Comparison of ENCODE assay signal across 8 cellular contexts in genomic region chr20:37384683-37385174, GRCh38. TPM values are rescaled to one million over a fixed set of nuclear protein-coding genes. Genes with fewer than 3 reads are reported as not detected.
A peak's percentile ranks its signal among the peaks of the same experiment; 100 is the strongest.
DNase-seq lines count a peak whose midpoint lies in the region; ATAC-seq and TF ChIP-seq lines count a peak whose summit lies in the region.

No MANE protein-coding gene starts in this region.

- H3K4me3 ChIP-seq in adipocyte (ENCODE audit: low read length) (peak overlapping the region; percentile 70), iPS-15b (ENCODE audit: low read depth, low read length) (peak overlapping the region; percentile 35), spleen (peak overlapping the region; percentile 13 to 71 (median 45))

- peak overlapping the region; percentile 82 for H3K27ac Mint-ChIP-seq in T-helper 17 cell

- peaks cover 9% of the 10 kb centered on the region for H3K4me1 ChIP-seq in adipocyte (ENCODE audit: control insufficient read depth, insufficient read depth, low read length)
- H3K4me1 ChIP-seq in iPS-15b (ENCODE audit: control insufficient read depth, insufficient read depth, low read length): no peaks in the 10 kb centered on the region
- peaks cover 6 to 57% (median 39%) of the 10 kb centered on the region in 6 donors for H3K4me1 ChIP-seq in spleen

- DNase-seq in T-helper 17 cell (peak; percentile 66 to 83 (median 69)), adipocyte (ENCODE audit: low read depth) (peak; percentile 77), spleen (peak; percentile 95), NCI-H2227 (lab: John Stamatoyannopoulos, UW; ENCODE audit: unreplicated experiment) (no peak)

- H3K27me3 ChIP-seq in adipocyte (replicated peaks; ENCODE audit: control insufficient read depth, insufficient read depth, low read length): no peaks in the 10 kb centered on the region
- H3K27me3 ChIP-seq in iPS-15b (ENCODE audit: control insufficient read depth, insufficient read depth, low read length): no peaks in the 10 kb centered on the region
- peaks cover 0 to 37% (median 0%) of the 10 kb centered on the region in 7 donors for H3K27me3 ChIP-seq in spleen (replicated peaks in 1 of 7)

- peaks cover 26% of the 10 kb centered on the region for H3K36me3 ChIP-seq in adipocyte (ENCODE audit: control insufficient read depth, insufficient read depth, low read length, severe bottlenecking)
- H3K36me3 ChIP-seq in iPS-15b (ENCODE audit: control insufficient read depth, insufficient read depth, low read length): peaks cover 26% of the 10 kb centered on the region
- H3K36me3 ChIP-seq in spleen: peaks cover 0 to 37% (median 0%) of the 10 kb centered on the region in 6 donors

- 9 to 14% (median 11%) methylated on average over 30 to 40 of the region's 42 CpGs for WGBS in spleen, 5 donors

- peaks cover 5% of the 10 kb centered on the region for H3K4me1 Mint-ChIP-seq in T-helper 17 cell

- H3K27ac ChIP-seq in spleen: peak overlapping the region in 4 of 8 donors; percentile 43 to 75 (median 58)

- no peaks in the 10 kb centered on the region for H3K36me3 Mint-ChIP-seq in T-helper 17 cell (ENCODE audit: low read depth)

- no peak for TF ChIP-seq POLR2A in spleen (IDR thresholded peaks at IDR 0.05)

- TF ChIP-seq CTCF in GM12873 (IDR thresholded peaks at IDR 0.05; ENCODE audit: insufficient read depth, low read depth, low read length, missing control alignments): peak; percentile 95
- peak; percentile 89 to 98 (median 95) for TF ChIP-seq CTCF in spleen (IDR thresholded peaks at IDR 0.05 in 8 of 11, conservative IDR thresholded peaks at IDR 0.05 in 3 of 11)

- peak; percentile 52 for ATAC-seq in HG03521 (IDR thresholded peaks at IDR 0.05; ENCODE audit: unreplicated experiment)
- peak; percentile 97 for ATAC-seq in T-helper 17 cell
- ATAC-seq in HG02970 (IDR thresholded peaks at IDR 0.05; ENCODE audit: low FRiP score, unreplicated experiment): no peak

- H3K9ac ChIP-seq in adipocyte (ENCODE audit: low read length) (peak overlapping the region; percentile 77), iPS-15b (ENCODE audit: low read depth, low read length) (no peak overlapping the region)

- peak overlapping the region; percentile 88 for H3K4me3 Mint-ChIP-seq in T-helper 17 cell

- H3K9me3 ChIP-seq in T-helper 17 cell (ENCODE audit: control insufficient read depth, low read length, poor library complexity, severe bottlenecking): no peaks in the 10 kb centered on the region
- H3K9me3 ChIP-seq in adipocyte (ENCODE audit: control insufficient read depth, low read length): no peaks in the 10 kb centered on the region
- H3K9me3 ChIP-seq in iPS-15b (ENCODE audit: control insufficient read depth, insufficient read depth, low read length): no peaks in the 10 kb centered on the region
- H3K9me3 ChIP-seq in spleen: no peaks in the 10 kb centered on the region

- no peaks in the 10 kb centered on the region for H3K27me3 Mint-ChIP-seq in T-helper 17 cell

- intact Hi-C loops in spleen (cut with DNase I; ENCODE audit: low total_unique reads): loop anchor here (5.0 to 10.0 kb wide), 3 partner anchors 110 to 190 kb away; no protein-coding TSS in a partner anchor

RNA-seq across cellular contexts. Expression of gene SRC, which starts 38.8 kb away (rescaled TPM):
- total RNA-seq in T-helper 17 cell (10 to 100 TPM in 1 of 2 donors, 1 to 10 TPM in 1; 6.2 to 22.8 TPM), spleen (10 to 100 TPM; 27.3 to 68.0 (median 36.1) TPM)
- 10 to 100 TPM in 2 of 3 donors, 1 to 10 TPM in 1; 7.0 to 28.7 (median 10.1) TPM for polyA plus RNA-seq in spleen
